8 cellular contexts compared by ENCODE assay signal in the genomic region with DNA sequence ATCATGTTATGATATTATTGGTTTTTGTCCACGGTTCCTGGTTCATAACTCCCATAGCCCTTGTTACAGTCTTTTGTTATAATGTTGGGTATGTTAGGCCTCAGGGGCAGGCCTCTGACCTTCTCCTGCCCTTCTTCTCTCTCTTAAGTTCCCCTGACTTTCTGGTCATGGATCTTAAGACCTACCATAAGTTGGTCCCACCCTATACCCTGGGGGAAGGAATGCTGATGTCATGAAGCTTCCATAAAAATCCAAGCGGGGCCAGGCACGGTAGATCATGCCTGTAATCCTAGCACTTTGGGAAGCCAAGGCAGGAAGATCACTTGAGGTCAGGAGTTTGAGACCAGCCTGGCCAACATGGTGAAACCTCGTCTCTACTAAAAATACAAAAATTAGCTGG. TPM values are rescaled to one million over a fixed set of nuclear protein-coding genes. Genes with fewer than 3 reads are reported as not detected.
A peak's percentile ranks its signal among the peaks of the same experiment; 100 is the strongest.
DNase-seq lines count a peak whose midpoint lies in the region; ATAC-seq, FAIRE-seq and TF ChIP-seq lines count a peak whose summit lies in the region.
"Not testable (repeated sequence)": the region's sequence is repeated elsewhere in the genome, so short reads cannot be mapped to it uniquely, and the experiment has no call there.

No MANE protein-coding gene starts in this region.

- not testable (repeated sequence) for DNase-seq in HFFc6; GM12878 (ENCODE audit: low read depth, low spot score); esophagus squamous epithelium (lab: John Stamatoyannopoulos, UW); suprapubic skin (ENCODE audit: low spot score in 2 of 2)
- DNase-seq in RPMI7951 (ENCODE audit: low read depth) = peak; percentile 58
- DNase-seq in foreskin melanocyte = peak; percentile 74
- DNase-seq in osteoblast (ENCODE audit: insufficient read length, low spot score, missing footprints) = peak; percentile 9

- peaks cover 15% of the 10 kb centered on the region for H3K4me1 Mint-ChIP-seq in HFFc6 (ENCODE audit: low read depth)

- H3K27ac Mint-ChIP-seq in HFFc6 = peak overlapping the region; percentile 60; the same call in 1 of the 2 replicates

- H3K27me3 ChIP-seq in BLaER1 treated with 17β-estradiol and CSF1 and Interleukin-3, amounts not matched to agents 10 nM and 100 nM; GM12878 (replicated peaks in 1 of 2; ENCODE audit: control insufficient read depth in 2 of 2, insufficient read depth in 2 of 2, low read length in 1 of 2); esophagus squamous epithelium; osteoblast (ENCODE audit: insufficient read depth, low read length); suprapubic skin: not testable (repeated sequence)

- not testable (repeated sequence) for FAIRE-seq in GM12878 (lab: Jason Lieb, UNC)

- H2AFZ ChIP-seq in GM12878 (ENCODE audit: control insufficient read depth, low read depth, low read length) = peak overlapping the region; percentile 24; the same call in 1 of the 2 replicates
- not testable (repeated sequence) for H2AFZ ChIP-seq in osteoblast (ENCODE audit: low read length)

- not testable (repeated sequence) for H4K20me1 ChIP-seq in BLaER1 treated with 17β-estradiol and CSF1 and Interleukin-3, amounts not matched to agents 10 nM and 100 nM; GM12878 (ENCODE audit: control insufficient read depth, insufficient read depth); osteoblast (ENCODE audit: insufficient read depth, low read length)

- H3K27me3 Mint-ChIP-seq in HFFc6 (ENCODE audit: insufficient read depth) = not testable (repeated sequence)

- TF ChIP-seq CTCF in HFFc6 (IDR thresholded peaks at IDR 0.05); GM12878 (IDR thresholded peaks at IDR 0.05 in 2 of 3, conservative IDR thresholded peaks at IDR 0.05 in 1 of 3; ENCODE audit: control insufficient read depth in 2 of 3, extremely low read depth in 1 of 3, insufficient read depth in 1 of 3, low read depth in 3 of 3, low read length in 3 of 3); esophagus squamous epithelium (IDR thresholded peaks at IDR 0.05); osteoblast (IDR thresholded peaks at IDR 0.05; ENCODE audit: extremely low read depth, low read depth, low read length); suprapubic skin (IDR thresholded peaks at IDR 0.05): not testable (repeated sequence)

- in situ Hi-C loops in GM12878 (cut with MboI) = not testable (repeated sequence)

- H3K9me3 ChIP-seq in BLaER1 treated with 17β-estradiol and CSF1 and Interleukin-3, amounts not matched to agents 10 nM and 100 nM (replicated peaks in 1 of 11); GM12878 (replicated peaks; ENCODE audit: control insufficient read depth, insufficient read depth, low read length); esophagus squamous epithelium; osteoblast (ENCODE audit: low read depth, low read length); suprapubic skin: not testable (repeated sequence)

- not testable (repeated sequence) for TF ChIP-seq POLR2A in GM12878 (IDR thresholded peaks at IDR 0.05; ENCODE audit: low read depth, low read length); esophagus squamous epithelium (IDR thresholded peaks at IDR 0.05); suprapubic skin (IDR thresholded peaks at IDR 0.05)

- H3K4me3 Mint-ChIP-seq in HFFc6 = not testable (repeated sequence)

- not testable (repeated sequence) for H3K4me3 ChIP-seq in BLaER1 treated with 17β-estradiol and CSF1 and Interleukin-3, amounts not matched to agents 10 nM and 100 nM; GM12878; esophagus squamous epithelium; osteoblast (ENCODE audit: insufficient read depth, low read length); suprapubic skin

- CTCF ChIA-PET in GM12878 (lab: Yijun Ruan, JAX) = interaction anchor here (0.7 to 1.4 kb wide), 3 partner anchors 12 to 34 kb away, joined by 3 to 5 read pairs (median 4); a partner anchor contains a TSS

- H3K36me3 Mint-ChIP-seq in HFFc6 (ENCODE audit: low read depth) = not testable (repeated sequence)

- peaks cover 0 to 25% (median 15%) of the 10 kb centered on the region in 10 experiments; a peak in 18 of 20 replicates for H3K4me1 ChIP-seq in BLaER1 treated with 17β-estradiol and CSF1 and Interleukin-3, amounts not matched to agents 10 nM and 100 nM
- H3K4me1 ChIP-seq in GM12878 (ENCODE audit: control insufficient read depth, insufficient read depth, low read length) = peaks cover 14% of the 10 kb centered on the region
- peaks cover 0 to 12% (median 7%) of the 10 kb centered on the region in 3 donors for H3K4me1 ChIP-seq in esophagus squamous epithelium
- not testable (repeated sequence) for H3K4me1 ChIP-seq in osteoblast (ENCODE audit: insufficient read depth, low read length)
- H3K4me1 ChIP-seq in suprapubic skin = peaks cover 11% of the 10 kb centered on the region

- ATAC-seq in GM12878 = not testable (repeated sequence)

- peak overlapping the region in 8 of 11 experiments; percentile 32 to 70 (median 60); a peak in 15 of 22 replicates for H3K27ac ChIP-seq in BLaER1 treated with 17β-estradiol and CSF1 and Interleukin-3, amounts not matched to agents 10 nM and 100 nM
- not testable (repeated sequence) for H3K27ac ChIP-seq in GM12878 (ENCODE audit: control insufficient read depth, insufficient read depth); osteoblast (ENCODE audit: low read depth, low read length)
- H3K27ac ChIP-seq in esophagus squamous epithelium = peak overlapping the region in 3 of 4 donors; percentile 30 to 60 (median 48)
- peak overlapping the region; percentile 44 for H3K27ac ChIP-seq in suprapubic skin

- H3K9ac ChIP-seq in BLaER1 treated with 17β-estradiol and CSF1 and Interleukin-3, amounts not matched to agents 10 nM and 100 nM; GM12878 (ENCODE audit: control insufficient read depth, insufficient read depth, low read length): not testable (repeated sequence)

- SMC1A ChIA-PET in GM12878 (lab: Charles Lee; ENCODE audit: uncharacterized antibody, unreplicated experiment) = interaction anchor here (0.7 to 2.0 kb wide), 8 partner anchors 13 to 41 kb away, joined by 3 to 11 read pairs (median 4); a partner anchor contains a TSS

- H3K36me3 ChIP-seq in BLaER1 treated with 17β-estradiol and CSF1 and Interleukin-3, amounts not matched to agents 10 nM and 100 nM; GM12878 (ENCODE audit: control insufficient read depth in 2 of 2, insufficient read depth in 2 of 2, low read length in 1 of 2); esophagus squamous epithelium; osteoblast (ENCODE audit: insufficient read depth, low read length); suprapubic skin: not testable (repeated sequence)

- not testable (repeated sequence) for H3K79me2 ChIP-seq in GM12878 (ENCODE audit: control insufficient read depth, insufficient read depth, low read length); osteoblast (ENCODE audit: insufficient read depth, low read length)

- 75% methylated on average over 4 of the region's 4 CpGs for WGBS in GM12878 (ENCODE audit: insufficient coverage, insufficient replicate concordance, low lambda C conversion rate, missing lambda C conversion rate)
- 76 to 88% methylated on average over 1 to 4 of the region's 4 CpGs for WGBS in esophagus squamous epithelium, 2 donors
- WGBS in suprapubic skin = 44% methylated on average over 4 of the region's 4 CpGs

- TF ChIP-seq EP300 in GM12878 (IDR thresholded peaks at IDR 0.05; ENCODE audit: borderline replicate concordance in 1 of 2, control insufficient read depth in 1 of 2, low read depth in 2 of 2, low read length in 2 of 2); suprapubic skin (IDR thresholded peaks at IDR 0.05): not testable (repeated sequence)

- POLR2A ChIA-PET in GM12878 (lab: Charles Lee) = interaction anchor here (0.5 to 1.3 kb wide), 6 partner anchors 11 to 258 kb away, joined by 3 to 6 read pairs (median 3); a partner anchor contains a TSS

- intact Hi-C loops in GM12878 (cut with micrococcal nuclease; ENCODE audit: unreplicated experiment); esophagus squamous epithelium (cut with DNase I): not testable (repeated sequence)

- H3K9me3 Mint-ChIP-seq in HFFc6 = not testable (repeated sequence)

- TF ChIP-seq RAD21 in GM12878 (IDR thresholded peaks at IDR 0.05; ENCODE audit: insufficient read depth, low read depth, low read length) = not testable (repeated sequence)

- peak overlapping the region in 6 of 11 experiments; percentile 52 to 77 (median 64); a peak in 10 of 22 replicates for H3K4me2 ChIP-seq in BLaER1 treated with 17β-estradiol and CSF1 and Interleukin-3, amounts not matched to agents 10 nM and 100 nM
- H3K4me2 ChIP-seq in GM12878 (ENCODE audit: control insufficient read depth, insufficient read depth) = 0 out of 2 replicates have a peak overlapping the region, but pooled peaks have one; percentile 17
- not testable (repeated sequence) for H3K4me2 ChIP-seq in osteoblast (ENCODE audit: insufficient read depth, low read length)

- RAD21 ChIA-PET in GM12878 (lab: Charles Lee; ENCODE audit: unreplicated experiment) = interaction anchor here (0.6 to 1.6 kb wide), 3 partner anchors 13 to 40 kb away, joined by 3 to 9 read pairs (median 3); a partner anchor contains a TSS

- BruUV-seq in GM12878 (replicated peaks; lab: Mats Ljungman, UMichigan) = not testable (repeated sequence)

RNA-seq across cellular contexts. Expression of a gene that starts 32.6 kb away (rescaled TPM):
- total RNA-seq in HFFc6 (2021; fragmentation: NEBNext Ultra II Directional; extraction: Animal tissue kit (Norgen Biotek cat#: 25700)) = 10 to 100 TPM; 46.0 to 65.2 (median 53.0) TPM
- total RNA-seq in RPMI7951 (2014; rRNA removed; shearing (Covaris generic)) = 65.2 and 74.4 TPM in 2 replicates
- total RNA-seq in GM12878 (2013; cell fraction: nucleolus; rRNA removed) = 108 and 116 TPM in 2 replicates
- total RNA-seq in GM12878 (2014; rRNA removed) = 27.6 and 32.3 TPM in 2 replicates
- 36.8 and 44.6 TPM in 2 replicates for total RNA-seq in GM12878 (2014; rRNA removed; fragmentation: Illumina TruSeq; extraction: Trizol)
- 34.8 and 42.3 TPM in 2 replicates for total RNA-seq in GM12878 (2021)
- polyA plus RNA-seq in GM12878 (2011; ENCODE audit: low read depth) = 14.8 TPM
- 51.7 and 71.6 TPM in 2 replicates for polyA plus RNA-seq in GM12878 (2011; rRNA removed)
- 16.9 and 17.5 TPM in 2 replicates for polyA plus RNA-seq in GM12878 (2011; cell fraction: cytosol; rRNA removed)
- 29.5 and 36.4 TPM in 2 replicates for polyA plus RNA-seq in GM12878 (2011; cell fraction: nucleus; rRNA removed)
- polyA plus RNA-seq in GM12878 (2012) = 20.6 and 26.6 TPM in 2 replicates
- polyA plus RNA-seq in GM12878 (2014; fragmentation: Illumina TruSeq; extraction: Trizol) = 39.7 and 43.3 TPM in 2 replicates
- polyA plus RNA-seq in GM12878 (2014; fragmentation: Nextera tagmentation; extraction: Ambion mirVana) = 10 to 100 TPM; 25.2 to 30.2 TPM
- 27.5 and 28.7 TPM in 2 replicates for polyA plus RNA-seq in GM12878 (2014; rRNA removed)
- 10 to 100 TPM; 35.5 to 42.3 TPM for polyA plus RNA-seq in GM12878 (2016; fragmentation: Nextera tagmentation; extraction: Ambion mirVana)
- 39.4 and 50.5 TPM in 2 replicates for polyA minus RNA-seq in GM12878 (2011; rRNA and poly(A)+ RNA removed)
- 15.6 and 20.5 TPM in 2 replicates for polyA minus RNA-seq in GM12878 (2011; cell fraction: cytosol; rRNA and poly(A)+ RNA removed)
- 41.2 and 67.5 TPM in 2 replicates for polyA minus RNA-seq in GM12878 (2011; cell fraction: nucleus; rRNA and poly(A)+ RNA removed)
- 10 to 100 TPM; 32.3 to 48.1 (median 43.8) TPM for total RNA-seq in esophagus squamous epithelium
- total RNA-seq in osteoblast = 53.0 and 61.2 TPM in 2 replicates
- total RNA-seq in suprapubic skin = 10 to 100 TPM; 32.8 to 62.7 (median 39.0) TPM

RNA-seq across cellular contexts. Expression of a gene that starts 36.6 kb away (rescaled TPM):
- 10 to 100 TPM; 20.8 to 28.4 (median 25.3) TPM for total RNA-seq in HFFc6 (2021; fragmentation: NEBNext Ultra II Directional; extraction: Animal tissue kit (Norgen Biotek cat#: 25700))
- 67.2 and 78.1 TPM in 2 replicates for total RNA-seq in RPMI7951 (2014; rRNA removed; shearing (Covaris generic))
- 64.7 and 67.7 TPM in 2 replicates for total RNA-seq in GM12878 (2013; cell fraction: nucleolus; rRNA removed)
- total RNA-seq in GM12878 (2014; rRNA removed) (44.2 and 49.8 TPM in 2 replicates), GM12878 (2014; rRNA removed; fragmentation: Illumina TruSeq; extraction: Trizol) (40.2 and 42.3 TPM in 2 replicates), GM12878 (2021) (32.4 and 35.9 TPM in 2 replicates), esophagus squamous epithelium (10 to 100 TPM in 3 of 4 donors, 1 to 10 TPM in 1; 9.2 to 21.6 (median 16.3) TPM), osteoblast (33.3 and 44.9 TPM in 2 replicates), suprapubic skin (10 to 100 TPM; 10.8 to 31.2 (median 20.3) TPM)
- 14.6 TPM for polyA plus RNA-seq in GM12878 (2011; ENCODE audit: low read depth)
- polyA plus RNA-seq in GM12878 (2011; rRNA removed) (48.2 and 56.6 TPM in 2 replicates), GM12878 (2014; fragmentation: Illumina TruSeq; extraction: Trizol) (37.3 and 45.5 TPM in 2 replicates), GM12878 (2014; fragmentation: Nextera tagmentation; extraction: Ambion mirVana) (10 to 100 TPM; 13.9 to 18.2 TPM), GM12878 (2014; rRNA removed) (37.9 and 38.9 TPM in 2 replicates), GM12878 (2016; fragmentation: Nextera tagmentation; extraction: Ambion mirVana) (10 to 100 TPM; 40.8 to 41.6 TPM)
- 38.6 and 42.3 TPM in 2 replicates for polyA plus RNA-seq in GM12878 (2011; cell fraction: cytosol; rRNA removed)
- polyA plus RNA-seq in GM12878 (2011; cell fraction: nucleus; rRNA removed) = 32.4 and 37.6 TPM in 2 replicates
- 16.2 and 19.1 TPM in 2 replicates for polyA plus RNA-seq in GM12878 (2012)
- 43.0 and 70.3 TPM in 2 replicates for polyA minus RNA-seq in GM12878 (2011; rRNA and poly(A)+ RNA removed)
- 17.0 and 22.8 TPM in 2 replicates for polyA minus RNA-seq in GM12878 (2011; cell fraction: cytosol; rRNA and poly(A)+ RNA removed)
- polyA minus RNA-seq in GM12878 (2011; cell fraction: nucleus; rRNA and poly(A)+ RNA removed) = 17.2 and 20.6 TPM in 2 replicates
